In the genomic region with DNA sequence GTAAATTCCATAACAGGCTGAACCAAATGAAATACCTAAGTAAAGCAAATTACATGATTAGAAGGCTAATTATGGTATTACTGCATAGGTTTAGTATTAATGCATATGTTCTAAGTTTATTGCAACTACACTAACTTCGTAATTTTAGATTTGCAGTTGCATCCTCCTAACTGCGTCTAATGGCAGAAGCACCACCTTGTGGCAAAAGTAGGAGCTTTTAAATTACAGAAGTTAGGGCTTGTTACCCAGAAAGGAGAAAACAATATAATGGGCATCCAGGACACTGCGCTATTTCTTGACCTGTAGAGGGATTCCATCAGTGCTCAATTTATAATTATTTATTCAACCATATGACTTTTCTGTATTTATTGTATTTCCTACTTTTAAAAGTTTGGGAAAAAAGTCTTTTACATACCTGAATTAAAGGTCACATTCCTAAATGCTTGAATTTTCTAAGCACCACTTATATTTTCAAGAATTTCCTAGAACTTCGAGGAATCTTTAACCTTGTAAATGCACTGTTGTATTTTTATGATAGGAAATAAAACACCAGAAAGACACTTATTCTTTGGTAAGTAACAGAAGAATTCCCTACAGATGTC, we compare ENCODE assay signal across 8 cellular contexts. TPM values are rescaled to one million over a fixed set of nuclear protein-coding genes. Genes with fewer than 3 reads are reported as not detected.
A peak's percentile ranks its signal among the peaks of the same experiment; 100 is the strongest.
DNase-seq lines count a peak whose midpoint lies in the region; ATAC-seq, FAIRE-seq and TF ChIP-seq lines count a peak whose summit lies in the region.

No MANE protein-coding gene starts in this region.

- H3K4me1 Mint-ChIP-seq in natural killer cell, result no peaks in the 10 kb centered on the region
- no peaks in the 10 kb centered on the region for H3K4me1 Mint-ChIP-seq in naive thymus-derived CD4-positive, alpha-beta T cell

- RAD21 ChIA-PET in GM12878 (lab: Charles Lee; ENCODE audit: unreplicated experiment), result interaction anchor here (0.7 to 2.1 kb wide), 4 partner anchors 56 to 522 kb away, joined by 3 to 5 read pairs (median 4); no protein-coding TSS in a partner anchor

- H3K36me3 ChIP-seq in BJ (ENCODE audit: control insufficient read depth, insufficient read depth, low read length) (no peaks in the 10 kb centered on the region), GM12878 (ENCODE audit: control insufficient read depth in 2 of 2, insufficient read depth in 2 of 2, low read length in 1 of 2) (peaks cover 2 to 5% of the 10 kb centered on the region in 2 experiments; a peak in 3 of 4 replicates), lower lobe of right lung (peaks cover 46% of the 10 kb centered on the region)
- H3K36me3 ChIP-seq in naive thymus-derived CD4-positive, alpha-beta T cell (ENCODE audit: control insufficient read depth in 2 of 3, insufficient read depth in 3 of 3, low read length in 3 of 3), result peaks cover 0 to 11% (median 5%) of the 10 kb centered on the region in 3 experiments

- peak; percentile 38 for FAIRE-seq in GM12878 (lab: Jason Lieb, UNC)

- H3K4me1 ChIP-seq in GM12878 (ENCODE audit: control insufficient read depth, insufficient read depth, low read length) (no peaks in the 10 kb centered on the region), lower lobe of right lung (no peaks in the 10 kb centered on the region)
- no peaks in the 10 kb centered on the region for H3K4me1 ChIP-seq in naive thymus-derived CD4-positive, alpha-beta T cell (ENCODE audit: control insufficient read depth in 2 of 2, insufficient read depth in 2 of 2, low read length in 2 of 2)

- no peak overlapping the region for H3K27ac ChIP-seq in GM12878 (ENCODE audit: control insufficient read depth, insufficient read depth)
- H3K27ac ChIP-seq in lower lobe of right lung, result no peak overlapping the region
- no peak overlapping the region for H3K27ac ChIP-seq in naive thymus-derived CD4-positive, alpha-beta T cell (ENCODE audit: low read depth, low read length)

- no peaks in the 10 kb centered on the region for H4K20me1 ChIP-seq in GM12878 (ENCODE audit: control insufficient read depth, insufficient read depth)

- peak; percentile 74 for TF ChIP-seq RAD21 in GM12878 (IDR thresholded peaks at IDR 0.05; ENCODE audit: insufficient read depth, low read depth, low read length)

- no peak overlapping the region for H3K4me3 ChIP-seq in BJ (ENCODE audit: low read depth, low read length)
- no peak overlapping the region for H3K4me3 ChIP-seq in Jurkat, Clone E6-1 (ENCODE audit: low read length)
- H3K4me3 ChIP-seq in GM12878, result no peak overlapping the region
- H3K4me3 ChIP-seq in lower lobe of right lung, result no peak overlapping the region
- no peak overlapping the region for H3K4me3 ChIP-seq in naive thymus-derived CD4-positive, alpha-beta T cell (ENCODE audit: low read length)

- no peak overlapping the region for H2AFZ ChIP-seq in GM12878 (ENCODE audit: control insufficient read depth, low read depth, low read length)

- in situ Hi-C loops in GM12878 (cut with MboI), result loop anchor here (10.0 kb wide), 1 partner anchor 243 kb away; no protein-coding TSS in a partner anchor

- no peaks in the 10 kb centered on the region for H3K9me3 Mint-ChIP-seq in natural killer cell
- H3K9me3 Mint-ChIP-seq in naive thymus-derived CD4-positive, alpha-beta T cell, result peaks cover 0 to 4% (median 0%) of the 10 kb centered on the region in 11 donors

- CTCF ChIA-PET in BJ (lab: Yijun Ruan, JAX), result interaction anchor here (0.6 to 7.3 kb wide), 14 partner anchors 11 to 522 kb away, joined by 3 to 49 read pairs (median 5); no protein-coding TSS in a partner anchor
- CTCF ChIA-PET in GM12878 (lab: Yijun Ruan, JAX), result interaction anchor here (0.9 to 3.1 kb wide), 7 partner anchors 8 to 522 kb away, joined by 3 to 13 read pairs (median 7); no protein-coding TSS in a partner anchor
- CTCF ChIA-PET in naive thymus-derived CD4-positive, alpha-beta T cell (lab: Charles Lee), result interaction anchor here (0.7 to 1.2 kb wide), 2 partner anchors 8 to 522 kb away, joined by 3 to 8 read pairs; no protein-coding TSS in a partner anchor

- TF ChIP-seq POLR2A in GM12878 (IDR thresholded peaks at IDR 0.05; ENCODE audit: low read depth, low read length), result no peak

- BruUV-seq in GM12878 (replicated peaks; lab: Mats Ljungman, UMichigan), result no TSS peak

- H3K79me2 ChIP-seq in GM12878 (ENCODE audit: control insufficient read depth, insufficient read depth, low read length), result no peaks in the 10 kb centered on the region

- no peak overlapping the region for H3K9ac ChIP-seq in GM12878 (ENCODE audit: control insufficient read depth, insufficient read depth, low read length)

- TF ChIP-seq CTCF in BJ (IDR thresholded peaks at IDR 0.05; ENCODE audit: insufficient read depth, low read depth, low read length) (peak; percentile 65), GM12878 (IDR thresholded peaks at IDR 0.05 in 2 of 3, conservative IDR thresholded peaks at IDR 0.05 in 1 of 3; ENCODE audit: control insufficient read depth in 2 of 3, extremely low read depth in 1 of 3, insufficient read depth in 1 of 3, low read depth in 3 of 3, low read length in 3 of 3) (peak in 2 of 3 experiments; percentile 24 to 25; a peak in 3 of 6 replicates), lower lobe of right lung (IDR thresholded peaks at IDR 0.05) (peak; percentile 43), natural killer cell (IDR thresholded peaks at IDR 0.05) (no peak)

- H3K27me3 ChIP-seq in BJ (ENCODE audit: control insufficient read depth, insufficient read depth, low read length) (no peaks in the 10 kb centered on the region), GM12878 (replicated peaks in 1 of 2; ENCODE audit: control insufficient read depth in 2 of 2, insufficient read depth in 2 of 2, low read length in 1 of 2) (no peaks in the 10 kb centered on the region), lower lobe of right lung (ENCODE audit: low read depth) (no peaks in the 10 kb centered on the region)
- H3K27me3 ChIP-seq in naive thymus-derived CD4-positive, alpha-beta T cell (ENCODE audit: control insufficient read depth in 2 of 2, insufficient read depth in 2 of 2, low read length in 2 of 2), result no peaks in the 10 kb centered on the region

- intact Hi-C loops in GM12878 (cut with micrococcal nuclease; ENCODE audit: unreplicated experiment), result loop anchor here (2.0 to 10.0 kb wide), 3 partner anchors 87 to 523 kb away; no protein-coding TSS in a partner anchor
- intact Hi-C loops in lower lobe of right lung (cut with DNase I), result no loop called here
- intact Hi-C loops in natural killer cell (cut with micrococcal nuclease), result no loop called here
- intact Hi-C loops in naive thymus-derived CD4-positive, alpha-beta T cell (cut with micrococcal nuclease), result loop anchor here in 1 of 2 donors (5.0 kb wide), 1 partner anchor 55 kb away; no protein-coding TSS in a partner anchor

- H3K9me3 ChIP-seq in GM12878 (replicated peaks; ENCODE audit: control insufficient read depth, insufficient read depth, low read length) (no peaks in the 10 kb centered on the region), lower lobe of right lung (no peaks in the 10 kb centered on the region)
- no peaks in the 10 kb centered on the region for H3K9me3 ChIP-seq in naive thymus-derived CD4-positive, alpha-beta T cell (ENCODE audit: control insufficient read depth in 2 of 3, low read length in 3 of 3)

- H3K27me3 Mint-ChIP-seq in natural killer cell (ENCODE audit: low read depth in 2 of 2), result no peaks in the 10 kb centered on the region
- H3K27me3 Mint-ChIP-seq in naive thymus-derived CD4-positive, alpha-beta T cell, result no peaks in the 10 kb centered on the region

- H3K4me2 ChIP-seq in GM12878 (ENCODE audit: control insufficient read depth, insufficient read depth), result no peak overlapping the region

- peak overlapping the region in 1 of 2 donors; percentile 13 for H3K27ac Mint-ChIP-seq in natural killer cell
- H3K27ac Mint-ChIP-seq in naive thymus-derived CD4-positive, alpha-beta T cell, result no peak overlapping the region

- SMC1A ChIA-PET in GM12878 (lab: Charles Lee; ENCODE audit: uncharacterized antibody, unreplicated experiment), result interaction anchor here (0.8 to 3.4 kb wide), 5 partner anchors 9 to 233 kb away, joined by 3 to 12 read pairs (median 4); no protein-coding TSS in a partner anchor

- DNase-seq in BJ (ENCODE audit: low read depth) (no peak), GM12878 (ENCODE audit: low read depth, low spot score) (no peak), lower lobe of right lung (no peak), mesenteric fat pad (ENCODE audit: low spot score) (no peak), natural killer cell (no peak), NCI-H2081 (lab: John Stamatoyannopoulos, UW) (no peak)
- DNase-seq in Jurkat, Clone E6-1 (ENCODE audit: low read depth, low spot score), result peak; percentile 18
- no peak for DNase-seq in naive thymus-derived CD4-positive, alpha-beta T cell

- POLR2A ChIA-PET in BJ (lab: Charles Lee), result interaction anchor here (0.6 kb wide), 2 partner anchors 86 to 90 kb away, joined by 4 to 5 read pairs; no protein-coding TSS in a partner anchor
- POLR2A ChIA-PET in GM12878 (lab: Charles Lee), result interaction anchor here (1.1 kb wide), 1 partner anchor 95 kb away, joined by 3 read pairs; the partner anchor contains the start of gene C11orf97
- POLR2A ChIA-PET in naive thymus-derived CD4-positive, alpha-beta T cell (lab: Charles Lee), result no interaction called here

- peaks cover 7% of the 10 kb centered on the region for H3K36me3 Mint-ChIP-seq in natural killer cell
- H3K36me3 Mint-ChIP-seq in naive thymus-derived CD4-positive, alpha-beta T cell, result peaks cover 0 to 56% (median 38%) of the 10 kb centered on the region in 5 donors

- 87% methylated on average over 4 of the region's 4 CpGs for WGBS in GM12878 (ENCODE audit: insufficient coverage, insufficient replicate concordance, low lambda C conversion rate, missing lambda C conversion rate)

- TF ChIP-seq EP300 in GM12878 (IDR thresholded peaks at IDR 0.05; ENCODE audit: borderline replicate concordance in 1 of 2, control insufficient read depth in 1 of 2, low read depth in 2 of 2, low read length in 2 of 2), result no peak

- H3K4me3 Mint-ChIP-seq in natural killer cell, result no peak overlapping the region
- H3K4me3 Mint-ChIP-seq in naive thymus-derived CD4-positive, alpha-beta T cell, result no peak overlapping the region

- ATAC-seq in GM12878 (peak; percentile 54), lower lobe of right lung (no peak), natural killer cell (no peak)
- no peak for ATAC-seq in naive thymus-derived CD4-positive, alpha-beta T cell

RNA-seq across cellular contexts. Expression of gene GPR83, which starts 16.3 kb away (rescaled TPM):
- 0.04 TPM in 1 of 2 replicates, not detected in the other for polyA plus RNA-seq in BJ (2011; rRNA removed)
- polyA minus RNA-seq in BJ (2011; rRNA and poly(A)+ RNA removed), result 0.09 TPM in 1 of 2 replicates, not detected in the other
- polyA plus RNA-seq in Jurkat, Clone E6-1 (2012; ENCODE audit: insufficient read depth, insufficient read length), result 5.1 TPM
- total RNA-seq in GM12878 (2013; cell fraction: nucleolus; rRNA removed), result 0.34 and 0.77 TPM in 2 replicates
- total RNA-seq in GM12878 (2014; rRNA removed), result not detected in 2 replicates
- not detected in 2 replicates for total RNA-seq in GM12878 (2014; rRNA removed; fragmentation: Illumina TruSeq; extraction: Trizol)
- 0.11 TPM in 1 of 2 replicates, not detected in the other for total RNA-seq in GM12878 (2021)
- 0.16 TPM for polyA plus RNA-seq in GM12878 (2011; ENCODE audit: low read depth)
- 0.16 and 0.19 TPM in 2 replicates for polyA plus RNA-seq in GM12878 (2011; rRNA removed)
- polyA plus RNA-seq in GM12878 (2011; cell fraction: cytosol; rRNA removed), result 0.13 and 0.21 TPM in 2 replicates
- polyA plus RNA-seq in GM12878 (2011; cell fraction: nucleus; rRNA removed), result 0.84 and 1.4 TPM in 2 replicates
- polyA plus RNA-seq in GM12878 (2012), result 0.04 and 0.12 TPM in 2 replicates
- polyA plus RNA-seq in GM12878 (2014; fragmentation: Illumina TruSeq; extraction: Trizol), result 0.03 and 0.16 TPM in 2 replicates
- not detected for polyA plus RNA-seq in GM12878 (2014; fragmentation: Nextera tagmentation; extraction: Ambion mirVana)
- polyA plus RNA-seq in GM12878 (2014; rRNA removed), result 0.05 and 0.08 TPM in 2 replicates
- not detected for polyA plus RNA-seq in GM12878 (2016; fragmentation: Nextera tagmentation; extraction: Ambion mirVana)
- 0.51 and 0.52 TPM in 2 replicates for polyA minus RNA-seq in GM12878 (2011; rRNA and poly(A)+ RNA removed)
- not detected in 2 replicates for polyA minus RNA-seq in GM12878 (2011; cell fraction: cytosol; rRNA and poly(A)+ RNA removed)
- 0.60 and 1.5 TPM in 2 replicates for polyA minus RNA-seq in GM12878 (2011; cell fraction: nucleus; rRNA and poly(A)+ RNA removed)
- total RNA-seq in lower lobe of right lung, result not detected
- not detected for total RNA-seq in mesenteric fat pad
- under 1 TPM; 0.26 to 0.55 (median 0.32) TPM for total RNA-seq in natural killer cell
- under 1 TPM in 3 of 5 experiments, not detected in 2; 0.05 to 0.27 (median 0.12) TPM for total RNA-seq in naive thymus-derived CD4-positive, alpha-beta T cell
- under 1 TPM in 1 of 2 donors, not detected in 1; 0.08 TPM for polyA plus RNA-seq in naive thymus-derived CD4-positive, alpha-beta T cell
